In genomic region chr3:126895178-126896066, GRCh38 we compare ENCODE assay signal across 12 cellular contexts.
DNase-seq lines count a peak whose midpoint lies in the region; ATAC-seq and TF ChIP-seq lines count a peak whose summit lies in the region.
"Had no signal": no experiment of that assay in that cellular context is flagged by ENCODE, and none has a peak within 500 bp of the region (broad histone marks: within the 10 kb centered on the region; RNA-seq: fewer than 3 reads in every experiment).

No MANE protein-coding gene starts in this region.

- H3K9ac ChIP-seq in mesendoderm (ENCODE audit: low read length): no peak overlapping the region

- H3K4me3 ChIP-seq in mesendoderm (ENCODE audit: low read length): no peak overlapping the region

- DNase-seq in AG08396 (ENCODE audit: low spot score): peak; percentile 23
- peak; percentile 53 for DNase-seq in HuH-7.5 (ENCODE audit: low spot score)
- DNase-seq in caudate nucleus (lab: John Stamatoyannopoulos, UW): peak in 6 of 61 donors; percentile 9 to 50 (median 24)
- DNase-seq in mesendoderm: peak; percentile 49
- DNase-seq in stimulated activated CD4-positive, alpha-beta T cell treated with anti-CD3 and anti-CD28 coated beads, Interleukin-2, amount 100 ng/mL, for 48 hours: no peak
- no peak for DNase-seq in RKO (ENCODE audit: low spot score)
- no peak for DNase-seq in GM13976 (ENCODE audit: low spot score)
- DNase-seq: NCI-H2081 treated with DMSO at 0.1 percent for 48 hours; stimulated activated CD4-positive, alpha-beta T cell treated with anti-CD3 and anti-CD28 coated beads, Interleukin-12 subunit alpha, Interleukin-12 subunit beta, amount 100 ng/mL, for 4 hours; stimulated activated naive CD8-positive, alpha-beta T cell treated with anti-CD3 and anti-CD28 coated beads, Interleukin-15, Interleukin-2, amounts not matched to agents 100 U/mL and 50 U/mL, for 24 hours; T-helper 1 cell had no signal

- H3K27me3 ChIP-seq in mesendoderm (ENCODE audit: insufficient read depth, low read length, poor library complexity): no peaks in the 10 kb centered on the region

- H2BK15ac ChIP-seq in mesendoderm (replicated peaks; ENCODE audit: low read depth): no peak overlapping the region

- no peak overlapping the region for H4K8ac ChIP-seq in mesendoderm (ENCODE audit: low read depth, low read length)

- no peak overlapping the region for H3K18ac ChIP-seq in mesendoderm (ENCODE audit: low read length)

- no peak overlapping the region for H4K5ac ChIP-seq in mesendoderm (ENCODE audit: low read length)

- no peak overlapping the region for H3K4me2 ChIP-seq in mesendoderm (ENCODE audit: low read length)

- peaks cover 3% of the 10 kb centered on the region for H3K4me1 ChIP-seq in mesendoderm (ENCODE audit: control insufficient read depth, low read depth, low read length)

- no peak for TF ChIP-seq CTCF in GM13976 (IDR thresholded peaks at IDR 0.05; ENCODE audit: borderline replicate concordance, control extremely low read depth, extremely low read depth, insufficient read depth, missing control alignments)

- H3K79me2 ChIP-seq in mesendoderm (ENCODE audit: control insufficient read depth, insufficient read depth, low read length): no peaks in the 10 kb centered on the region

- no CpG with 5 or more reads among the region's 7 CpGs for WGBS in mesendoderm (ENCODE audit: extremely low coverage, insufficient coverage, low lambda C conversion rate)

- no peak overlapping the region for H2BK120ac ChIP-seq in mesendoderm (ENCODE audit: low read depth, low read length)

- in situ Hi-C loops in GM13976 (cut with MboI; ENCODE audit: low sequenced_read_pairs, unreplicated experiment): no loop called here

- peak overlapping the region; percentile 15 for H3K27ac ChIP-seq in caudate nucleus (ENCODE audit: low read depth, low read length)
- H3K27ac ChIP-seq in mesendoderm (ENCODE audit: low read depth, low read length): no peak overlapping the region

- no peak overlapping the region for H3K4ac ChIP-seq in mesendoderm (ENCODE audit: low read depth, low read length)

- no peak overlapping the region for H2AK5ac ChIP-seq in mesendoderm (ENCODE audit: low read length)

- no peaks in the 10 kb centered on the region for H3K79me1 ChIP-seq in mesendoderm (ENCODE audit: low read length)

- no peak overlapping the region for H3K56ac ChIP-seq in mesendoderm (ENCODE audit: low read length)

- no peak overlapping the region for H2BK5ac ChIP-seq in mesendoderm (ENCODE audit: low read length)

- H3K36me3 ChIP-seq in mesendoderm (ENCODE audit: control insufficient read depth, insufficient read depth, low read length): no peaks in the 10 kb centered on the region

- H3K23ac ChIP-seq in mesendoderm (ENCODE audit: low read length): no peak overlapping the region

- ATAC-seq in GM21360 (IDR thresholded peaks at IDR 0.05; ENCODE audit: unreplicated experiment): no peak
- ATAC-seq: stimulated activated naive CD8-positive, alpha-beta T cell treated with anti-CD3 and anti-CD28 coated beads, Interleukin-15, Interleukin-2, amounts not matched to agents 100 U/mL and 50 U/mL, for 24 hours had no signal

Comparison
In these comparisons a context has a peak if more than half of its experiments do, and no peak if none do; other contexts are left out.
1. DNase-seq: peak in AG08396 (single experiment), HuH-7.5 (single experiment) and mesendoderm (single experiment); none in stimulated activated CD4-positive, alpha-beta T cell treated with anti-CD3 and anti-CD28 coated beads, Interleukin-2, amount 100 ng/mL, for 48 hours (0 of 2), RKO (single experiment) and GM13976 (single experiment).